14 cellular contexts compared by ENCODE assay signal in the genomic region with DNA sequence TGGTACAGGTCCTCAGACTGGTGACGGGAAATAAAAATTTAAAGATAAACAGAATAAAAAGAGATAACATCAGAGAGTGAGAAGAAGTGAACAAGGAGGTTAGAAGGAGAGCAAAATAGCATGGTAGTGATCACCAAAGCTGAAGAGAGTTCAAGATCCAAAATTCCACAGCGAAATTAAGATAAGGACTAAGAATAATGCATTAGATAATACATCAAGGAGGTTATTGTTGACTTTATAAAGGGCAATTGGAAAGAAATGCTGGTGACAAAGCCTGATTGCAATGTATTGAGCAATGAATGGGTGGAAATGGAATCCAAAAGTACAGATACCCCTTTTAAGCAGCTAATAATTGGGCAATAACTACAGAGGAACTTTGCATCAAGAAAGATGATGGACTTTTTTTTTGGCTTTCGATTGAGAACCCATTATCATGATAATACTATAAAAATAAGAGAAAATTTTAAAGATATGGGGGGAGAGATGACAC.
"Had no signal": no experiment of that assay in that cellular context is flagged by ENCODE, and none has a peak within 500 bp of the region (broad histone marks: within the 10 kb centered on the region; RNA-seq: fewer than 3 reads in every experiment).

No MANE protein-coding gene starts in this region.

- H3K4me3 Mint-ChIP-seq: activated B cell treated with CpG ODN at 0.5 μM for 24 hours; activated CD4-positive, alpha-beta T cell treated with anti-CD3 and anti-CD28 coated beads, Interleukin-2, amount 10 ng/mL, durations not matched to agents 24 days and 14 days; activated naive CD4-positive, alpha-beta T cell treated with anti-CD3 and anti-CD28 coated beads, Interleukin-2, amount 10 ng/mL, durations not matched to agents 7 days and 5 days; activated T-helper 17 cell treated with anti-CD3 and anti-CD28 coated beads, Interleukin-2, amount 50 U/mL, for 72 hours; mesothelial cell of epicardium; stimulated activated naive CD8-positive, alpha-beta T cell treated with anti-CD3 and anti-CD28 coated beads, Interleukin-15, amount 100 ng/mL, for 72 hours; T-cell had no signal

- DNase-seq: activated B cell treated with CpG ODN at 0.5 μM for 24 hours; activated CD4-positive, alpha-beta T cell treated with anti-CD3 and anti-CD28 coated beads, Interleukin-2, amount 10 ng/mL, durations not matched to agents 24 days and 14 days; activated CD8-positive, alpha-beta memory T cell treated with anti-CD3 and anti-CD28 coated beads for 24 hours; activated naive CD4-positive, alpha-beta T cell treated with anti-CD3 and anti-CD28 coated beads, Interleukin-2, amount 10 ng/mL, durations not matched to agents 7 days and 5 days; adrenal gland; glutamatergic neuron; left cardiac atrium; lower lobe of right lung; stimulated activated CD4-positive, alpha-beta T cell treated with anti-CD3 and anti-CD28 coated beads, Interleukin-4, amount 100 ng/mL, for 1 hour; stimulated activated CD8-positive, alpha-beta memory T cell treated with anti-CD3 and anti-CD28 coated beads, Interleukin-4, amount 100 ng/mL, for 48 hours; stimulated activated naive CD8-positive, alpha-beta T cell treated with anti-CD3 and anti-CD28 coated beads, Interleukin-15, amount 100 ng/mL, for 72 hours; T-cell had no signal

- H3K9me3 Mint-ChIP-seq: activated B cell treated with CpG ODN at 0.5 μM for 24 hours; activated CD4-positive, alpha-beta T cell treated with anti-CD3 and anti-CD28 coated beads, Interleukin-2, amount 10 ng/mL, durations not matched to agents 24 days and 14 days; activated naive CD4-positive, alpha-beta T cell treated with anti-CD3 and anti-CD28 coated beads, Interleukin-2, amount 10 ng/mL, durations not matched to agents 7 days and 5 days; activated T-helper 17 cell treated with anti-CD3 and anti-CD28 coated beads, Interleukin-2, amount 50 U/mL, for 72 hours; stimulated activated naive CD8-positive, alpha-beta T cell treated with anti-CD3 and anti-CD28 coated beads, Interleukin-15, amount 100 ng/mL, for 72 hours; T-cell had no signal

- ATAC-seq: activated T-helper 17 cell treated with anti-CD3 and anti-CD28 coated beads, Interleukin-2, amount 50 U/mL, for 72 hours; left cardiac atrium; lower lobe of right lung; stimulated activated naive CD8-positive, alpha-beta T cell treated with anti-CD3 and anti-CD28 coated beads, Interleukin-15, amount 100 ng/mL, for 72 hours; T-cell had no signal

- H3K4me1 Mint-ChIP-seq: activated B cell treated with CpG ODN at 0.5 μM for 24 hours; activated CD4-positive, alpha-beta T cell treated with anti-CD3 and anti-CD28 coated beads, Interleukin-2, amount 10 ng/mL, durations not matched to agents 24 days and 14 days; activated naive CD4-positive, alpha-beta T cell treated with anti-CD3 and anti-CD28 coated beads, Interleukin-2, amount 10 ng/mL, durations not matched to agents 7 days and 5 days; activated T-helper 17 cell treated with anti-CD3 and anti-CD28 coated beads, Interleukin-2, amount 50 U/mL, for 72 hours; stimulated activated naive CD8-positive, alpha-beta T cell treated with anti-CD3 and anti-CD28 coated beads, Interleukin-15, amount 100 ng/mL, for 72 hours; T-cell had no signal

- H3K36me3 Mint-ChIP-seq: activated naive CD4-positive, alpha-beta T cell treated with anti-CD3 and anti-CD28 coated beads, Interleukin-2, amount 10 ng/mL, durations not matched to agents 7 days and 5 days; mesothelial cell of epicardium; T-cell had no signal

- H3K27me3 Mint-ChIP-seq: activated B cell treated with CpG ODN at 0.5 μM for 24 hours; activated CD4-positive, alpha-beta T cell treated with anti-CD3 and anti-CD28 coated beads, Interleukin-2, amount 10 ng/mL, durations not matched to agents 24 days and 14 days; activated naive CD4-positive, alpha-beta T cell treated with anti-CD3 and anti-CD28 coated beads, Interleukin-2, amount 10 ng/mL, durations not matched to agents 7 days and 5 days; activated T-helper 17 cell treated with anti-CD3 and anti-CD28 coated beads, Interleukin-2, amount 50 U/mL, for 72 hours; stimulated activated naive CD8-positive, alpha-beta T cell treated with anti-CD3 and anti-CD28 coated beads, Interleukin-15, amount 100 ng/mL, for 72 hours had no signal

- H3K4me3 ChIP-seq: adrenal gland, lower lobe of right lung had no signal

- H3K27ac Mint-ChIP-seq: activated B cell treated with CpG ODN at 0.5 μM for 24 hours; activated CD4-positive, alpha-beta T cell treated with anti-CD3 and anti-CD28 coated beads, Interleukin-2, amount 10 ng/mL, durations not matched to agents 24 days and 14 days; activated naive CD4-positive, alpha-beta T cell treated with anti-CD3 and anti-CD28 coated beads, Interleukin-2, amount 10 ng/mL, durations not matched to agents 7 days and 5 days; activated T-helper 17 cell treated with anti-CD3 and anti-CD28 coated beads, Interleukin-2, amount 50 U/mL, for 72 hours; stimulated activated naive CD8-positive, alpha-beta T cell treated with anti-CD3 and anti-CD28 coated beads, Interleukin-15, amount 100 ng/mL, for 72 hours; T-cell had no signal
